ENCODE assay signal across 8 cellular contexts in the genomic region with DNA sequence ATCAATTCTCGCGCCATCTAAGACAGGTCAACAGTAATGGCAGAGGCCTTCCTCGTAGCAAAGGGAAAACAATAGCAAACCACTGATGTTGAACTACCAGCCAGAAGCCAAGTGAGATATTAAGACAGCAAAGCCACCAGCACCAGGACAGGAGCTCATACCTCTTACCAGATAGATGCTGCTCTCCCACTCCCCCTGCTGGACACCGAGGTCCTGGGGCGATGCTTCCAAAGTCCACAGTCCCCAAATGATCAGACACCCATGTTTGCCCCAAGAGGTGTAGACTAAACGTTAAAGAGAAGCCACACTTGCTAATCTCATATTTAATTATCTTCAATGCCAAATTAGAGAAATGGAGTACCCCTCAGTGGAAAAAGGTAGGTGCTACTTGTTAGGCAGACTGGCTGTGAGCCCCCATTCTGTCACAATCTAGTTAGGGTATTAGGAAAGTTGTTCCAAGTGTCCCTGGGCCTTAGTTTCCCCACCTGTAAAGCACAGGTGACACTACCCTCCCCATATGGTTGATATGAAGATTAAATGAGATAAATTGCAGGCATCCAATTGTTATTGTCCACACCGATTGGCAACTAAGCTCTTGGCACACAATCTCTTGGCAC. TPM values are rescaled to one million over a fixed set of nuclear protein-coding genes. Genes with fewer than 3 reads are reported as not detected.
DNase-seq lines count a peak whose midpoint lies in the region; ATAC-seq and TF ChIP-seq lines count a peak whose summit lies in the region.

No MANE protein-coding gene starts in this region.

- peak; percentile 87 for ATAC-seq in HG02938 (IDR thresholded peaks at IDR 0.05; ENCODE audit: unreplicated experiment)
- peak; percentile 84 for ATAC-seq in activated CD8-positive, alpha-beta T cell treated with anti-CD3 and anti-CD28 coated beads for 36 hours
- peak; percentile 83 to 85 for ATAC-seq in naive thymus-derived CD8-positive, alpha-beta T cell
- ATAC-seq in stimulated activated naive CD8-positive, alpha-beta T cell treated with anti-CD3 and anti-CD28 coated beads, Interleukin-15, amount 100 ng/mL, for 72 hours, result peak; percentile 88

- H3K4me1 Mint-ChIP-seq in activated CD8-positive, alpha-beta T cell treated with anti-CD3 and anti-CD28 coated beads for 36 hours (ENCODE audit: low read depth), result no peaks in the 10 kb centered on the region
- peaks cover 3% of the 10 kb centered on the region for H3K4me1 Mint-ChIP-seq in endothelial cell (ENCODE audit: unreplicated experiment)
- peaks cover 0 to 3% (median 0%) of the 10 kb centered on the region in 4 donors for H3K4me1 Mint-ChIP-seq in naive thymus-derived CD8-positive, alpha-beta T cell
- no peaks in the 10 kb centered on the region for H3K4me1 Mint-ChIP-seq in stimulated activated naive CD8-positive, alpha-beta T cell treated with anti-CD3 and anti-CD28 coated beads, Interleukin-15, amount 100 ng/mL, for 72 hours

- H3K27ac Mint-ChIP-seq in activated CD8-positive, alpha-beta T cell treated with anti-CD3 and anti-CD28 coated beads for 36 hours, result no peak overlapping the region
- H3K27ac Mint-ChIP-seq in endothelial cell (ENCODE audit: unreplicated experiment), result no peak overlapping the region
- no peak overlapping the region for H3K27ac Mint-ChIP-seq in naive thymus-derived CD8-positive, alpha-beta T cell
- H3K27ac Mint-ChIP-seq in stimulated activated naive CD8-positive, alpha-beta T cell treated with anti-CD3 and anti-CD28 coated beads, Interleukin-15, amount 100 ng/mL, for 72 hours, result no peak overlapping the region

- intact Hi-C loops in activated CD8-positive, alpha-beta T cell treated with anti-CD3 and anti-CD28 coated beads for 36 hours (cut with micrococcal nuclease), result loop anchor here (5.0 kb wide), 1 partner anchor 220 kb away; no protein-coding TSS in a partner anchor

- H3K4me3 Mint-ChIP-seq in activated CD8-positive, alpha-beta T cell treated with anti-CD3 and anti-CD28 coated beads for 36 hours, result no peak overlapping the region
- H3K4me3 Mint-ChIP-seq in endothelial cell (ENCODE audit: unreplicated experiment), result no peak overlapping the region
- no peak overlapping the region for H3K4me3 Mint-ChIP-seq in naive thymus-derived CD8-positive, alpha-beta T cell
- no peak overlapping the region for H3K4me3 Mint-ChIP-seq in stimulated activated naive CD8-positive, alpha-beta T cell treated with anti-CD3 and anti-CD28 coated beads, Interleukin-15, amount 100 ng/mL, for 72 hours

- CTCF ChIA-PET in activated CD8-positive, alpha-beta T cell treated with anti-CD3 and anti-CD28 coated beads for 36 hours (lab: Charles Lee), result interaction anchor here (0.6 to 6.5 kb wide), 26 partner anchors 8 to 432 kb away, joined by 3 to 103 read pairs (median 4); a partner anchor contains a TSS

- H3K36me3 Mint-ChIP-seq in activated CD8-positive, alpha-beta T cell treated with anti-CD3 and anti-CD28 coated beads for 36 hours (ENCODE audit: low read depth), result no peaks in the 10 kb centered on the region
- H3K36me3 Mint-ChIP-seq in endothelial cell (ENCODE audit: low read depth, unreplicated experiment), result no peaks in the 10 kb centered on the region
- H3K36me3 Mint-ChIP-seq in naive thymus-derived CD8-positive, alpha-beta T cell, result no peaks in the 10 kb centered on the region

- peak; percentile 85 for TF ChIP-seq CTCF in activated CD8-positive, alpha-beta T cell treated with anti-CD3 and anti-CD28 coated beads for 36 hours (IDR thresholded peaks at IDR 0.05)
- TF ChIP-seq CTCF in endothelial cell (IDR thresholded peaks at IDR 0.05; ENCODE audit: unreplicated experiment), result peak; percentile 72

- POLR2A ChIA-PET in activated CD8-positive, alpha-beta T cell treated with anti-CD3 and anti-CD28 coated beads for 36 hours (lab: Charles Lee), result no interaction called here
- POLR2A ChIA-PET in naive thymus-derived CD8-positive, alpha-beta T cell (lab: Charles Lee), result no interaction called here

- H3K27me3 Mint-ChIP-seq in activated CD8-positive, alpha-beta T cell treated with anti-CD3 and anti-CD28 coated beads for 36 hours, result peaks cover 2% of the 10 kb centered on the region
- H3K27me3 Mint-ChIP-seq in endothelial cell (ENCODE audit: unreplicated experiment), result peaks cover 3% of the 10 kb centered on the region
- H3K27me3 Mint-ChIP-seq in naive thymus-derived CD8-positive, alpha-beta T cell, result peaks cover 2 to 13% (median 7%) of the 10 kb centered on the region in 5 donors
- H3K27me3 Mint-ChIP-seq in stimulated activated naive CD8-positive, alpha-beta T cell treated with anti-CD3 and anti-CD28 coated beads, Interleukin-15, amount 100 ng/mL, for 72 hours, result peaks cover 11% of the 10 kb centered on the region

- H3K9me3 Mint-ChIP-seq in activated CD8-positive, alpha-beta T cell treated with anti-CD3 and anti-CD28 coated beads for 36 hours, result no peaks in the 10 kb centered on the region
- no peaks in the 10 kb centered on the region for H3K9me3 Mint-ChIP-seq in endothelial cell (ENCODE audit: unreplicated experiment)
- H3K9me3 Mint-ChIP-seq in naive thymus-derived CD8-positive, alpha-beta T cell, result no peaks in the 10 kb centered on the region
- H3K9me3 Mint-ChIP-seq in stimulated activated naive CD8-positive, alpha-beta T cell treated with anti-CD3 and anti-CD28 coated beads, Interleukin-15, amount 100 ng/mL, for 72 hours, result no peaks in the 10 kb centered on the region

- DNase-seq in SIG-M5 treated with dmso at 0.1 percent for 504 hours (lab: John Stamatoyannopoulos, UW; ENCODE audit: unreplicated experiment), result peak; percentile 67
- no peak for DNase-seq in SIG-M5 (lab: John Stamatoyannopoulos, UW)
- DNase-seq in NCI-H748 (lab: John Stamatoyannopoulos, UW; ENCODE audit: unreplicated experiment), result peak; percentile 62
- peak; percentile 88 for DNase-seq in activated CD8-positive, alpha-beta T cell treated with anti-CD3 and anti-CD28 coated beads for 36 hours
- DNase-seq in endothelial cell (ENCODE audit: low spot score), result peak; percentile 73
- DNase-seq in naive thymus-derived CD8-positive, alpha-beta T cell, result peak; percentile 34 to 78 (median 54)
- DNase-seq in stimulated activated naive CD8-positive, alpha-beta T cell treated with anti-CD3 and anti-CD28 coated beads, Interleukin-15, amount 100 ng/mL, for 72 hours, result peak; percentile 63 to 69

RNA-seq across cellular contexts. Expression of a gene that starts 39.9 kb away (rescaled TPM):
- total RNA-seq in activated CD8-positive, alpha-beta T cell treated with anti-CD3 and anti-CD28 coated beads for 36 hours, result 100 to 1,000 TPM; 206 to 240 TPM
- 191 TPM for total RNA-seq in endothelial cell (ENCODE audit: unreplicated experiment)
- 100 to 1,000 TPM; 675 to 780 TPM for total RNA-seq in naive thymus-derived CD8-positive, alpha-beta T cell
- polyA plus RNA-seq in naive thymus-derived CD8-positive, alpha-beta T cell, result 100 to 1,000 TPM; 309 to 462 (median 320) TPM

RNA-seq across cellular contexts. Expression of a gene that starts 55.7 kb away (rescaled TPM):
- not detected for total RNA-seq in activated CD8-positive, alpha-beta T cell treated with anti-CD3 and anti-CD28 coated beads for 36 hours
- not detected for total RNA-seq in endothelial cell (ENCODE audit: unreplicated experiment)
- not detected for total RNA-seq in naive thymus-derived CD8-positive, alpha-beta T cell
- not detected for polyA plus RNA-seq in naive thymus-derived CD8-positive, alpha-beta T cell
